Comparison of ENCODE assay signal across 15 cellular contexts in the genomic region with DNA sequence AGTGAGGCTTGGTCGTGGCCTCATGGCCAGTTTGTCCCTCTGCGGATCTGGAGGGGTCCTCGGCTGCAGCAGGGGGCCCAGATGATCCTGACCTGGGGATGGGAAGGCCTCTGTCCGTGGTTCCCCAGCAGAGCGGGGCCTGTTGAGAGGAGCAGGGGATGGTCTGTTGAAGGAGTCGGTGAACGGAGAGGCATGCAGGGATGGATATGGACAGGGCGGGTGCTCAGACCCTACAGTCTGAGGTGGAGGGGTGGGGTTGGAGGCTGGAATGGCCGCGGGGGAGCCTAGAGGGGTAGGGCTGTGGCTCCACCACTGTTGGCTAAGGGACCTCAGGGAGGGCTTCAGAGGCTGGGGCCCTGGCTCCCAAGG. TPM values are rescaled to one million over a fixed set of nuclear protein-coding genes. Genes with fewer than 3 reads are reported as not detected.
DNase-seq lines count a peak whose midpoint lies in the region; ATAC-seq and TF ChIP-seq lines count a peak whose summit lies in the region.
"Had no signal": no experiment of that assay in that cellular context is flagged by ENCODE, and none has a peak within 500 bp of the region (broad histone marks: within the 10 kb centered on the region; RNA-seq: fewer than 3 reads in every experiment).

No MANE protein-coding gene starts in this region.

- no peak overlapping the region for H3K4me2 ChIP-seq in neuronal stem cell (ENCODE audit: insufficient read depth, low read length, poor library complexity, severe bottlenecking)

- H3K36me3 ChIP-seq in HEK293 (ENCODE audit: control insufficient read depth in 2 of 2, insufficient read depth in 1 of 2, low read length in 2 of 2) (no peaks in the 10 kb centered on the region), neuronal stem cell (replicated peaks in 1 of 2; ENCODE audit: control insufficient read depth in 2 of 2, insufficient read depth in 2 of 2, low read length in 2 of 2) (no peaks in the 10 kb centered on the region), gastroesophageal sphincter (no peaks in the 10 kb centered on the region)
- H3K36me3 ChIP-seq: HAP-1 had no signal

- H2BK5ac ChIP-seq in neuronal stem cell (ENCODE audit: low read length): peak overlapping the region; percentile 69

- H3K4me1 Mint-ChIP-seq in brain: peaks cover 52% of the 10 kb centered on the region
- H3K4me1 Mint-ChIP-seq: CD14-positive monocyte had no signal

- ATAC-seq in HG03460 (IDR thresholded peaks at IDR 0.05; ENCODE audit: unreplicated experiment) (no peak), gastroesophageal sphincter (no peak)

- no peak overlapping the region for H3K27ac ChIP-seq in HEK293 (ENCODE audit: extremely low read depth, low read depth, low read length)
- H3K27ac ChIP-seq in neuronal stem cell (replicated peaks; ENCODE audit: low read length): no peak overlapping the region
- no peak overlapping the region for H3K27ac ChIP-seq in gastroesophageal sphincter

- TF ChIP-seq CTCF in HEK293 (tag by site-specific recombination; IDR thresholded peaks at IDR 0.05) (no peak), brain (conservative IDR thresholded peaks at IDR 0.05) (no peak), gastroesophageal sphincter (IDR thresholded peaks at IDR 0.05) (no peak)

- no peak overlapping the region for H3K4me3 Mint-ChIP-seq in brain
- H3K4me3 Mint-ChIP-seq: CD4-positive, alpha-beta T cell had no signal

- H3K18ac ChIP-seq in neuronal stem cell (ENCODE audit: low read length): peak overlapping the region; percentile 27

- H3K27me3 ChIP-seq in neuronal stem cell (ENCODE audit: control insufficient read depth in 3 of 3, insufficient read depth in 3 of 3, low read depth in 1 of 3, low read length in 3 of 3): peaks cover 0 to 49% (median 0%) of the 10 kb centered on the region in 3 experiments
- H3K27me3 ChIP-seq in gastroesophageal sphincter: peaks cover 9% of the 10 kb centered on the region

- no peaks in the 10 kb centered on the region for H3K79me1 ChIP-seq in neuronal stem cell (ENCODE audit: low read depth, low read length)

- peak overlapping the region; percentile 70 for H3K23ac ChIP-seq in neuronal stem cell (ENCODE audit: low read depth, low read length, poor library complexity)

- H3K4me1 ChIP-seq in HEK293 (ENCODE audit: control insufficient read depth, insufficient read depth, low read length): peaks cover 10% of the 10 kb centered on the region; the same call in 1 of the 2 replicates
- H3K4me1 ChIP-seq in neuronal stem cell (ENCODE audit: control insufficient read depth in 2 of 2, insufficient read depth in 1 of 2, low read depth in 1 of 2, low read length in 2 of 2): peaks cover 6 to 11% of the 10 kb centered on the region in 2 donors
- peaks cover 0 to 22% (median 6%) of the 10 kb centered on the region in 3 donors for H3K4me1 ChIP-seq in gastroesophageal sphincter
- H3K4me1 ChIP-seq: HAP-1 had no signal

- WGBS in neuronal stem cell (ENCODE audit: extremely low coverage in 2 of 2, insufficient read length in 2 of 2, insufficient replicate concordance in 1 of 2), 2 donors: no CpG with 5 or more reads among the region's 10 CpGs
- WGBS in gastroesophageal sphincter (ENCODE audit: low coverage in 1 of 2), 2 donors: 86 to 100% methylated on average over 1 of the region's 10 CpGs

- H2BK120ac ChIP-seq in neuronal stem cell (ENCODE audit: low read depth, low read length): peak overlapping the region; percentile 4

- no peaks in the 10 kb centered on the region for H3K36me3 Mint-ChIP-seq in brain
- H3K36me3 Mint-ChIP-seq: CD14-positive monocyte had no signal

- CTCF ChIA-PET in HEK293 (lab: Yijun Ruan, JAX): interaction anchor here (1.0 kb wide), 1 partner anchor 24 kb away, joined by 3 read pairs; no protein-coding TSS in a partner anchor

- no peak overlapping the region for H2AFZ ChIP-seq in neuronal stem cell (ENCODE audit: low read length)

- no peak for TF ChIP-seq POLR2A in gastroesophageal sphincter (IDR thresholded peaks at IDR 0.05)

- H2BK12ac ChIP-seq in neuronal stem cell (ENCODE audit: low read length): no peak overlapping the region

- H4K8ac ChIP-seq in neuronal stem cell (ENCODE audit: low read depth, low read length): no peak overlapping the region

- H3K9me3 Mint-ChIP-seq in brain: peaks cover 0 to 3% (median 0%) of the 10 kb centered on the region in 5 experiments
- H3K9me3 Mint-ChIP-seq: CD4-positive, alpha-beta T cell had no signal

- no peaks in the 10 kb centered on the region for H3K27me3 Mint-ChIP-seq in brain
- H3K27me3 Mint-ChIP-seq: CD4-positive, alpha-beta T cell had no signal

- H2BK15ac ChIP-seq in neuronal stem cell (ENCODE audit: low read length): no peak overlapping the region

- no peak overlapping the region for H2AK5ac ChIP-seq in neuronal stem cell (ENCODE audit: low read depth, low read length)

- H3K9ac ChIP-seq in neuronal stem cell (ENCODE audit: low read depth, low read length, poor library complexity): no peak overlapping the region

- no peak for DNase-seq in neuronal stem cell (ENCODE audit: low spot score)
- DNase-seq in activated CD4-positive, alpha-beta T cell treated with anti-CD3 and anti-CD28 coated beads for 48 hours: no peak
- DNase-seq: Calu3; CD4-positive, alpha-beta T cell; COR-L47; DMS53; DMS79 treated with DMSO at 0.1 percent for 48 hours; GF-D8; GOT3 had no signal

- POLR2A ChIA-PET in HEK293 (lab: Yijun Ruan, JAX): no interaction called here

- H3K4ac ChIP-seq in neuronal stem cell (ENCODE audit: low read length): no peak overlapping the region

- H4K91ac ChIP-seq in neuronal stem cell (ENCODE audit: low read depth, low read length, poor library complexity): no peak overlapping the region

- H3K14ac ChIP-seq in neuronal stem cell (ENCODE audit: low read length): no peak overlapping the region

- no peak for TF ChIP-seq EP300 in gastroesophageal sphincter (IDR thresholded peaks at IDR 0.05)

- H3K9me3 ChIP-seq in HEK293 (ENCODE audit: control insufficient read depth, insufficient read depth, low read depth, low read length): no peaks in the 10 kb centered on the region
- H3K9me3 ChIP-seq in neuronal stem cell (replicated peaks in 1 of 2; ENCODE audit: control insufficient read depth in 2 of 2, insufficient read depth in 1 of 2, low read depth in 1 of 2, low read length in 2 of 2): peaks cover 0 to 1% of the 10 kb centered on the region in 2 donors
- no peaks in the 10 kb centered on the region for H3K9me3 ChIP-seq in gastroesophageal sphincter
- H3K9me3 ChIP-seq: HAP-1 had no signal

- peak overlapping the region in 4 of 5 experiments; percentile 20 to 91 (median 73) for H3K27ac Mint-ChIP-seq in brain
- H3K27ac Mint-ChIP-seq: CD4-positive, alpha-beta T cell had no signal

- H3K4me3 ChIP-seq in HEK293 (ENCODE audit: low read depth, low read length) (no peak overlapping the region), neuronal stem cell (ENCODE audit: low read length in 2 of 2) (no peak overlapping the region), gastroesophageal sphincter (no peak overlapping the region)
- H3K4me3 ChIP-seq: HAP-1 had no signal

TF ChIP-seq in HEK293, 187 proteins besides CTCF, POLR2A, EP300 and RAD21 (continues in another document):
- peak; percentile 40; the same call in 1 of the 2 replicates for TF ChIP-seq GLIS2 (tag by site-specific recombination; IDR thresholded peaks at IDR 0.05)
- no peak for TF ChIP-seq ZFHX2 (tag by site-specific recombination; conservative IDR thresholded peaks at IDR 0.05)
- TF ChIP-seq, protein P1, sequence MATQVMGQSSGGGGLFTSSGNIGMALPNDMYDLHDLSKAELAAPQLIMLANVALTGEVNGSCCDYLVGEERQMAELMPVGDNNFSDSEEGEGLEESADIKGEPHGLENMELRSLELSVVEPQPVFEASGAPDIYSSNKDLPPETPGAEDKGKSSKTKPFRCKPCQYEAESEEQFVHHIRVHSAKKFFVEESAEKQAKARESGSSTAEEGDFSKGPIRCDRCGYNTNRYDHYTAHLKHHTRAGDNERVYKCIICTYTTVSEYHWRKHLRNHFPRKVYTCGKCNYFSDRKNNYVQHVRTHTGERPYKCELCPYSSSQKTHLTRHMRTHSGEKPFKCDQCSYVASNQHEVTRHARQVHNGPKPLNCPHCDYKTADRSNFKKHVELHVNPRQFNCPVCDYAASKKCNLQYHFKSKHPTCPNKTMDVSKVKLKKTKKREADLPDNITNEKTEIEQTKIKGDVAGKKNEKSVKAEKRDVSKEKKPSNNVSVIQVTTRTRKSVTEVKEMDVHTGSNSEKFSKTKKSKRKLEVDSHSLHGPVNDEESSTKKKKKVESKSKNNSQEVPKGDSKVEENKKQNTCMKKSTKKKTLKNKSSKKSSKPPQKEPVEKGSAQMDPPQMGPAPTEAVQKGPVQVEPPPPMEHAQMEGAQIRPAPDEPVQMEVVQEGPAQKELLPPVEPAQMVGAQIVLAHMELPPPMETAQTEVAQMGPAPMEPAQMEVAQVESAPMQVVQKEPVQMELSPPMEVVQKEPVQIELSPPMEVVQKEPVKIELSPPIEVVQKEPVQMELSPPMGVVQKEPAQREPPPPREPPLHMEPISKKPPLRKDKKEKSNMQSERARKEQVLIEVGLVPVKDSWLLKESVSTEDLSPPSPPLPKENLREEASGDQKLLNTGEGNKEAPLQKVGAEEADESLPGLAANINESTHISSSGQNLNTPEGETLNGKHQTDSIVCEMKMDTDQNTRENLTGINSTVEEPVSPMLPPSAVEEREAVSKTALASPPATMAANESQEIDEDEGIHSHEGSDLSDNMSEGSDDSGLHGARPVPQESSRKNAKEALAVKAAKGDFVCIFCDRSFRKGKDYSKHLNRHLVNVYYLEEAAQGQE (tag by site-specific recombination; IDR thresholded peaks at IDR 0.05): peak; percentile 72
- no peak for TF ChIP-seq MEIS1 (CRISPR knock-in tag; IDR thresholded peaks at IDR 0.05; ENCODE audit: borderline replicate concordance)
- no peak for TF ChIP-seq ZNF76 (tag by site-specific recombination; IDR thresholded peaks at IDR 0.05; ENCODE audit: borderline replicate concordance, low read depth)
- no peak for TF ChIP-seq ZNF433 (tag by site-specific recombination; IDR thresholded peaks at IDR 0.05; ENCODE audit: low read depth)
- TF ChIP-seq, protein P2, sequence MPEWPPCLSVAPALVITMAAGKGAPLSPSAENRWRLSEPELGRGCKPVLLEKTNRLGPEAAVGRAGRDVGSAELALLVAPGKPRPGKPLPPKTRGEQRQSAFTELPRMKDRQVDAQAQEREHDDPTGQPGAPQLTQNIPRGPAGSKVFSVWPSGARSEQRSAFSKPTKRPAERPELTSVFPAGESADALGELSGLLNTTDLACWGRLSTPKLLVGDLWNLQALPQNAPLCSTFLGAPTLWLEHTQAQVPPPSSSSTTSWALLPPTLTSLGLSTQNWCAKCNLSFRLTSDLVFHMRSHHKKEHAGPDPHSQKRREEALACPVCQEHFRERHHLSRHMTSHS (tag by site-specific recombination; IDR thresholded peaks at IDR 0.05): no peak

RNA-seq across cellular contexts. Expression of a gene that starts 33.8 kb away (rescaled TPM):
- polyA plus RNA-seq in brain (ENCODE audit: insufficient read depth, low read depth, low replicate concordance): 21.3 TPM
- 23.2 TPM for polyA plus RNA-seq in neuronal stem cell (2013, experiment 1 of 2)
- polyA plus RNA-seq in neuronal stem cell (2013, experiment 2 of 2): 22.9 TPM
- 1 to 10 TPM in 2 of 4 donors, not detected in 2; 1.3 to 2.4 TPM for total RNA-seq in gastroesophageal sphincter
- polyA plus RNA-seq: CD14-positive monocyte had no signal
